In genomic region chr9:120996409-120996808, GRCh38 we compare ENCODE assay signal across 27 cellular contexts.
"Had no signal": no experiment of that assay in that cellular context is flagged by ENCODE, and none has a peak within 500 bp of the region (broad histone marks: within the 10 kb centered on the region; RNA-seq: fewer than 3 reads in every experiment).

No MANE protein-coding gene starts in this region.

- H3K9me3 Mint-ChIP-seq: dendritic cell treated with granulocyte-macrophage colony-stimulating factor and Interleukin-4, amounts not matched to agents 40 ng/mL and 50 ng/mL, for 4 days; effector memory CD8-positive, alpha-beta T cell; endodermal cell; naive B cell had no signal

- H3K36me3 Mint-ChIP-seq: mesothelial cell of epicardium had no signal

- DNase-seq: colonic mucosa; cortex of kidney; effector CD8-positive, alpha-beta T cell; effector memory CD8-positive, alpha-beta T cell; endodermal cell; erythroblast; esophagus squamous epithelium; foreskin fibroblast; foreskin melanocyte; gastrocnemius medialis; glutamatergic neuron; head of caudate nucleus; heart right ventricle; hippocampal formation; left cardiac atrium; left lung; left ventricle myocardium superior; lower lobe of right lung; mesenchymal stem cell; mucosa of descending colon; naive B cell had no signal

- H3K4me1 Mint-ChIP-seq: endodermal cell, mesothelial cell of epicardium, naive B cell had no signal

- H3K4me1 ChIP-seq: colonic mucosa, esophagus squamous epithelium, gastrocnemius medialis, heart right ventricle, left lung, lower lobe of right lung had no signal

- H3K27me3 Mint-ChIP-seq: dendritic cell treated with granulocyte-macrophage colony-stimulating factor and Interleukin-4, amounts not matched to agents 40 ng/mL and 50 ng/mL, for 4 days; effector memory CD8-positive, alpha-beta T cell; naive B cell had no signal

- H3K4me3 Mint-ChIP-seq: dendritic cell treated with granulocyte-macrophage colony-stimulating factor and Interleukin-4, amounts not matched to agents 40 ng/mL and 50 ng/mL, for 4 days; effector memory CD8-positive, alpha-beta T cell; endodermal cell; mesothelial cell of epicardium; naive B cell had no signal

- H3K27ac ChIP-seq: colonic mucosa, epithelial cell of prostate, esophagus squamous epithelium, gastrocnemius medialis, heart right ventricle, left lung, lower lobe of right lung had no signal

- H3K27ac Mint-ChIP-seq: dendritic cell treated with granulocyte-macrophage colony-stimulating factor and Interleukin-4, amounts not matched to agents 40 ng/mL and 50 ng/mL, for 4 days; effector memory CD8-positive, alpha-beta T cell; endodermal cell; mesothelial cell of epicardium; naive B cell had no signal

- FAIRE-seq: endometrium, islet of Langerhans, keratinocyte had no signal

- H3K4me3 ChIP-seq: colonic mucosa, esophagus squamous epithelium, gastrocnemius medialis, heart right ventricle, left lung, lower lobe of right lung, mucosa of descending colon had no signal

- H3K9me3 ChIP-seq: colonic mucosa, esophagus squamous epithelium, gastrocnemius medialis, heart right ventricle, left lung, lower lobe of right lung, mucosa of descending colon had no signal

- H3K36me3 ChIP-seq: colonic mucosa, esophagus squamous epithelium, gastrocnemius medialis, heart right ventricle, left lung, lower lobe of right lung had no signal

- H3K27me3 ChIP-seq: colonic mucosa, esophagus squamous epithelium, gastrocnemius medialis, heart right ventricle, left lung had no signal
